ENCODE assay signal across 8 cellular contexts in genomic region chr3:152376351-152377183, GRCh38.
DNase-seq lines count a peak whose midpoint lies in the region; ATAC-seq and TF ChIP-seq lines count a peak whose summit lies in the region.

No MANE protein-coding gene starts in this region.

- H3K14ac ChIP-seq in mesenchymal stem cell (ENCODE audit: low read length in 2 of 2), result no peak overlapping the region

- no peak overlapping the region for H2AFZ ChIP-seq in mesenchymal stem cell (ENCODE audit: low read depth, low read length)

- H4K91ac ChIP-seq in mesenchymal stem cell (ENCODE audit: low read length), result no peak overlapping the region

- peak overlapping the region; percentile 96 for H3K27ac ChIP-seq in DOHH2 (ENCODE audit: low read depth, low read length)
- H3K27ac ChIP-seq in mesenchymal stem cell (ENCODE audit: low read length, poor library complexity, severe bottlenecking), result no peak overlapping the region

- H3K27ac Mint-ChIP-seq in activated naive CD4-positive, alpha-beta T cell treated with anti-CD3 and anti-CD28 coated beads, Interleukin-2, amount 50 U/mL, for 72 hours, result peak overlapping the region; percentile 22 to 91

- H4K8ac ChIP-seq in mesenchymal stem cell (ENCODE audit: low read length), result no peak overlapping the region

- H3K36me3 Mint-ChIP-seq in activated naive CD4-positive, alpha-beta T cell treated with anti-CD3 and anti-CD28 coated beads, Interleukin-2, amount 50 U/mL, for 72 hours, result peaks cover 0 to 42% of the 10 kb centered on the region in 2 donors

- H3F3A ChIP-seq in DOHH2 (ENCODE audit: control insufficient read depth, insufficient read depth), result peaks cover 45% of the 10 kb centered on the region

- H3K4me1 ChIP-seq in DOHH2 (ENCODE audit: control insufficient read depth, low read length), result peaks cover 96% of the 10 kb centered on the region
- H3K4me1 ChIP-seq in mesenchymal stem cell (ENCODE audit: control insufficient read depth, insufficient read depth, low read depth, low read length), result peaks cover 3% of the 10 kb centered on the region

- no peak for DNase-seq in activated naive CD4-positive, alpha-beta T cell treated with anti-CD3 and anti-CD28 coated beads, Interleukin-2, amount 50 U/mL, for 72 hours (ENCODE audit: low spot score in 2 of 2)
- no peak for DNase-seq in mesenchymal stem cell
- no peak for DNase-seq in DMS79 treated with DMSO at 0.1 percent for 48 hours (lab: John Stamatoyannopoulos, UW)
- no peak for DNase-seq in NCI-H526 treated with DMSO at 0.1 percent for 48 hours (lab: John Stamatoyannopoulos, UW)
- no peak for DNase-seq in RKO (ENCODE audit: low spot score)

- peaks cover 1% of the 10 kb centered on the region for H3K79me1 ChIP-seq in mesenchymal stem cell (replicated peaks; ENCODE audit: low read length, poor library complexity, severe bottlenecking)

- H3K4ac ChIP-seq in mesenchymal stem cell (ENCODE audit: low read depth in 1 of 2, low read length in 2 of 2), result no peak overlapping the region

- H2AK5ac ChIP-seq in mesenchymal stem cell (ENCODE audit: low read length, severe bottlenecking), result no peak overlapping the region

- TF ChIP-seq CTCF in DOHH2 (IDR thresholded peaks at IDR 0.05; ENCODE audit: low read depth, low read length, poor library complexity, severe bottlenecking), result no peak

- peaks cover 0 to 5% of the 10 kb centered on the region in 2 donors for H3K9me3 Mint-ChIP-seq in activated naive CD4-positive, alpha-beta T cell treated with anti-CD3 and anti-CD28 coated beads, Interleukin-2, amount 50 U/mL, for 72 hours

- H3K36me3 ChIP-seq in DOHH2 (ENCODE audit: control insufficient read depth, low read length), result peaks cover 57% of the 10 kb centered on the region
- peaks cover 8 to 12% of the 10 kb centered on the region in 2 experiments for H3K36me3 ChIP-seq in mesenchymal stem cell (ENCODE audit: control insufficient read depth in 1 of 2, insufficient read depth in 2 of 2, low read depth in 1 of 2, low read length in 2 of 2)

- H3K4me2 ChIP-seq in DOHH2 (ENCODE audit: low read length) (peak overlapping the region; percentile 74), mesenchymal stem cell (ENCODE audit: low read length, poor library complexity, severe bottlenecking) (no peak overlapping the region)

- H3K27me3 ChIP-seq in DOHH2 (ENCODE audit: control insufficient read depth, low read length) (no peaks in the 10 kb centered on the region), mesenchymal stem cell (ENCODE audit: control insufficient read depth in 1 of 2, insufficient read depth in 1 of 2, low read length in 2 of 2) (no peaks in the 10 kb centered on the region)

- no peak overlapping the region for H2BK12ac ChIP-seq in mesenchymal stem cell (ENCODE audit: low read length in 2 of 2)

- no peak overlapping the region for H2BK120ac ChIP-seq in mesenchymal stem cell (ENCODE audit: low read depth, low read length)

- 91% methylated on average over 8 of the region's 9 CpGs for WGBS in mesenchymal stem cell

- H2BK15ac ChIP-seq in mesenchymal stem cell (ENCODE audit: low read depth, poor library complexity, severe bottlenecking), result no peak overlapping the region

- H2BK5ac ChIP-seq in mesenchymal stem cell (ENCODE audit: low read depth, low read length, poor library complexity, severe bottlenecking), result no peak overlapping the region

- H4K20me1 ChIP-seq in DOHH2 (ENCODE audit: control insufficient read depth, insufficient read depth, low read depth, low read length), result no peaks in the 10 kb centered on the region

- peak; percentile 66 for ATAC-seq in GM19463 (IDR thresholded peaks at IDR 0.05; ENCODE audit: unreplicated experiment)
- ATAC-seq in HG03442 (IDR thresholded peaks at IDR 0.05; ENCODE audit: unreplicated experiment), result peak; percentile 81
- ATAC-seq in activated naive CD4-positive, alpha-beta T cell treated with anti-CD3 and anti-CD28 coated beads, Interleukin-2, amount 50 U/mL, for 72 hours, result no peak

- no peaks in the 10 kb centered on the region for H3K9me3 ChIP-seq in DOHH2 (ENCODE audit: control insufficient read depth, insufficient read depth, low read length)
- no peaks in the 10 kb centered on the region for H3K9me3 ChIP-seq in mesenchymal stem cell (ENCODE audit: control insufficient read depth, low read length)

- H3K9me2 ChIP-seq in DOHH2 (replicated peaks; ENCODE audit: control insufficient read depth, low read length), result no peaks in the 10 kb centered on the region

- H3K4me3 ChIP-seq in DOHH2 (ENCODE audit: low read length), result peak overlapping the region; percentile 58
- H3K4me3 ChIP-seq in mesenchymal stem cell (ENCODE audit: insufficient read depth in 1 of 2, low read depth in 1 of 2, low read length in 2 of 2), result no peak overlapping the region

- no peak overlapping the region for H3K23ac ChIP-seq in mesenchymal stem cell (ENCODE audit: low read length in 2 of 2)

- peaks cover 90% of the 10 kb centered on the region for H3K79me2 ChIP-seq in DOHH2 (ENCODE audit: control insufficient read depth, low read length)

- peak overlapping the region in 1 of 2 experiments; percentile 73 for H3K18ac ChIP-seq in mesenchymal stem cell (ENCODE audit: low read depth in 1 of 2, low read length in 2 of 2)

- H3K9ac ChIP-seq in mesenchymal stem cell (ENCODE audit: low read length), result peak overlapping the region; percentile 33

Comparison
In these comparisons a context has a peak if more than half of its experiments do, and no peak if none do; other contexts are left out.
1. ATAC-seq: peak in GM19463 (single experiment) and HG03442 (single experiment); none in activated naive CD4-positive, alpha-beta T cell treated with anti-CD3 and anti-CD28 coated beads, Interleukin-2, amount 50 U/mL, for 72 hours (0 of 2).